ENCODE assay signal across 13 cellular contexts in the genomic region with DNA sequence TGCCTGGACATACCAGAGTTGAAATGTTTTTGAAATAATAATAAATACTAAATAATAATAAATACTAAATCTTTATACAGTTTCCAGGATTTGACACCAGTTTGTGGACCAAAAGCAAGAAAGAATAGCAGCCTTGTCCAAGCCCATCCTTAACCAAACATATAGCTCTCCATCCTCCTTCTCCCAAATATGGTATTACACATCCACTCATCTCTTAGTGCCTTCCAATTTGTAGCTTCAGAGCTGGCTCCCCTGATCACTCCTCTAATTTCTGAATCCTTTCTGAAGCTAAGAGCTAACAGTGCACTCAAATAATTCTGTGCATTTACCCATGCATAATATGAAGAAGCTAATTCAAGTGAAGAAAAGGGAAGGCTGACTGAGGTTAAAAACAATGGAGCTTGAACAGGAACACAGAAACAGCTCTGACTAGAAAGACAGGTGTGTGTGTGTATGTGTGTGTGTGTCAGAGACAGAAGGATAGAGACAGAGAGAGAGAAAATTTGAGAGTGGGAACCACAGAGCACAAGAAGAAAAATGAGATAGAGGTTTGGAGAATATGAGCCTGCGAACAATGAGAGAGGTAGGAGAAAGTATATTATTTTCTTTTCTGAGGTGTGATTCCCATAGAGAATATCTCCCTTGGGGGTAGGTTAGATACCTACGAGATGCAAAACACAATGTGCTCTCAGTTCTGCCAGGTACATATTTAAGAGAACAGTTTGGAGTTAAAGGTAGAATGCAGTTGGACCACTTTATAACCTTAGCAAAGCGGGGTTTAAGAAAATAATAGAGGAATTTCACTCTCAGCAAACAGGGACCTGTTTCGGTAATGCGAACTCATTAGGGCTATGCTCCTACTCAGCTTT.
DNase-seq lines count a peak whose midpoint lies in the region; ATAC-seq and TF ChIP-seq lines count a peak whose summit lies in the region.
"Had no signal": no experiment of that assay in that cellular context is flagged by ENCODE, and none has a peak within 500 bp of the region (broad histone marks: within the 10 kb centered on the region; RNA-seq: fewer than 3 reads in every experiment).

No MANE protein-coding gene starts in this region.

- H3K4me3 ChIP-seq in left ventricle myocardium inferior (no peak overlapping the region), right cardiac atrium (ENCODE audit: low read length) (no peak overlapping the region)
- H3K4me3 ChIP-seq: K562 had no signal

- H3K27ac Mint-ChIP-seq in immature natural killer cell (peak overlapping the region in 3 of 6 donors; percentile 1 to 45 (median 31)), type B pancreatic cell (peak overlapping the region; percentile 46)

- TF ChIP-seq CTCF in left ventricle myocardium inferior (IDR thresholded peaks at IDR 0.05; ENCODE audit: borderline replicate concordance): no peak
- no peak for TF ChIP-seq CTCF in type B pancreatic cell (conservative IDR thresholded peaks at IDR 0.05)

- 92% methylated on average over 5 of the region's 5 CpGs for WGBS in right cardiac atrium

- H3K36me3 ChIP-seq in left ventricle myocardium inferior: no peaks in the 10 kb centered on the region

- no peak for ATAC-seq in right cardiac atrium
- ATAC-seq in HG03457 (IDR thresholded peaks at IDR 0.05; ENCODE audit: unreplicated experiment): no peak
- no peak for ATAC-seq in HG03442 (IDR thresholded peaks at IDR 0.05; ENCODE audit: unreplicated experiment)
- ATAC-seq: K562 had no signal

- peak overlapping the region in 4 of 5 donors; percentile 19 to 62 (median 46) for H3K4me3 Mint-ChIP-seq in immature natural killer cell
- no peak overlapping the region for H3K4me3 Mint-ChIP-seq in type B pancreatic cell

- H3K9me3 Mint-ChIP-seq in immature natural killer cell: no peaks in the 10 kb centered on the region
- H3K9me3 Mint-ChIP-seq in type B pancreatic cell: no peaks in the 10 kb centered on the region

- peaks cover 44 to 55% of the 10 kb centered on the region in 2 donors for H3K4me1 Mint-ChIP-seq in immature natural killer cell
- peaks cover 21% of the 10 kb centered on the region for H3K4me1 Mint-ChIP-seq in type B pancreatic cell (ENCODE audit: unreplicated experiment)

- H3K27ac ChIP-seq in left ventricle myocardium inferior (replicated peaks): peak overlapping the region; percentile 88
- no peak overlapping the region for H3K27ac ChIP-seq in right cardiac atrium (ENCODE audit: low read length)

- H3K9me3 ChIP-seq in left ventricle myocardium inferior (replicated peaks): no peaks in the 10 kb centered on the region
- H3K9me3 ChIP-seq in right cardiac atrium (ENCODE audit: control insufficient read depth, low read length): no peaks in the 10 kb centered on the region

- intact Hi-C loops in left ventricle myocardium inferior (cut with micrococcal nuclease): no loop called here
- intact Hi-C loops in right cardiac atrium (cut with DNase I): no loop called here

- no peaks in the 10 kb centered on the region for H3K27me3 ChIP-seq in left ventricle myocardium inferior (ENCODE audit: low read depth)
- H3K27me3 ChIP-seq in right cardiac atrium (ENCODE audit: control insufficient read depth, insufficient read depth): no peaks in the 10 kb centered on the region

- H3K27me3 Mint-ChIP-seq in immature natural killer cell (ENCODE audit: low read depth in 3 of 3): peaks cover 2 to 7% (median 4%) of the 10 kb centered on the region in 3 donors
- H3K27me3 Mint-ChIP-seq in type B pancreatic cell: no peaks in the 10 kb centered on the region

- H3K4me1 ChIP-seq in left ventricle myocardium inferior: peaks cover 98% of the 10 kb centered on the region
- peaks cover 17% of the 10 kb centered on the region for H3K4me1 ChIP-seq in right cardiac atrium (ENCODE audit: control insufficient read depth, insufficient read depth, low read length)

- DNase-seq in left ventricle myocardium inferior (no peak), right cardiac atrium (no peak), NCI-H526 treated with DMSO at 0.1 percent for 48 hours (lab: John Stamatoyannopoulos, UW) (peak; percentile 81), immature natural killer cell (no peak), type B pancreatic cell (ENCODE audit: extremely low spot score, unreplicated experiment) (no peak)
- no peak for DNase-seq in stimulated activated CD4-positive, alpha-beta T cell treated with anti-CD3 and anti-CD28 coated beads, Interleukin-4, amount 100 ng/mL, for 24 hours
- DNase-seq: H7; NCI-H2227 treated with DMSO at 0.1 percent for 48 hours; stimulated activated CD4-positive, alpha-beta T cell treated with anti-CD3 and anti-CD28 coated beads, Interleukin-12 subunit alpha, Interleukin-12 subunit beta, amount 100 ng/mL, for 4 hours; stimulated activated CD8-positive, alpha-beta memory T cell treated with anti-CD3 and anti-CD28 coated beads, Interleukin-4, amount 100 ng/mL, for 48 hours had no signal

- no peaks in the 10 kb centered on the region for H3K36me3 Mint-ChIP-seq in immature natural killer cell
- H3K36me3 Mint-ChIP-seq in type B pancreatic cell: peaks cover 4% of the 10 kb centered on the region
